Comparison of ENCODE assay signal across 9 cellular contexts in the genomic region with DNA sequence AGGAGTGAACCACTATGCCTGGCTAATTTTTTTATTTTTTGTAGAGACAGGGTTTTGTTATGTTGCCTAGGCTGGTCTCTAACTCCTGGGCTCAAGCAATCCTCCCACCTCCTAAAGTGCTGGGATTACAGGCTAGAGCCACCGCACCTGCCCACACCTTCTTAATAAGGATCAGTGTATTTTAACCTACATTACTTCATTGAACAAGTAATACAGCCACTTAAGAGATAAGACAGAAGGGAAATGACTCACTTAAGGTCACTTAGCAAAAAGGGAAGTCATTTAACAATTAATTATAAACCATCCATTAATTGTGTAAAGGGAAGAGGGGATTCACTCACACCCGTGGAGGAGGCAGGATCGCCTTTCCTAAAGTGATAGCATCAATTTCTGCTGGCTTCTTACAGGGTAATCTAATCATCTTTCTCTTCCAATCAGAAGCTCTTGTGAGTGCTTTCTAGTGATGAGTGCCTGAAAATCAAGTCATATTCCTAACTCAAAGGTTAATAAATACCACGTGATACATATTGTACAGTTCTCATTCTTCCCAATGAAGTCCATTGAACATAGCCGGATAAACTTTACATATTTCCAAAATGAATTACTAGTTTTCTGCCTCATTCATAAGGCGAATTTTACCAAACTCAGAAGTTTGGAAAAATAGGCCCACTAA. TPM values are rescaled to one million over a fixed set of nuclear protein-coding genes. Genes with fewer than 3 reads are reported as not detected.
DNase-seq lines count a peak whose midpoint lies in the region; ATAC-seq and TF ChIP-seq lines count a peak whose summit lies in the region.
"Had no signal": no experiment of that assay in that cellular context is flagged by ENCODE, and none has a peak within 500 bp of the region (broad histone marks: within the 10 kb centered on the region; RNA-seq: fewer than 3 reads in every experiment).

No MANE protein-coding gene starts in this region.

- H3K27ac Mint-ChIP-seq in activated T-cell treated with anti-CD3 and anti-CD28 coated beads, Interleukin-2, amount 50 U/mL, for 72 hours = peak overlapping the region; percentile 70
- peak overlapping the region; percentile 77 to 78 for H3K27ac Mint-ChIP-seq in stimulated activated naive CD8-positive, alpha-beta T cell treated with anti-CD3 and anti-CD28 coated beads, Interleukin-15, amount 100 ng/mL, for 72 hours

- peak overlapping the region; percentile 51 to 71 for H3K4me3 Mint-ChIP-seq in activated T-cell treated with anti-CD3 and anti-CD28 coated beads, Interleukin-2, amount 50 U/mL, for 72 hours
- H3K4me3 Mint-ChIP-seq in stimulated activated naive CD8-positive, alpha-beta T cell treated with anti-CD3 and anti-CD28 coated beads, Interleukin-15, amount 100 ng/mL, for 72 hours = peak overlapping the region; percentile 76 to 83

- H3K27me3 ChIP-seq in esophagus muscularis mucosa = no peaks in the 10 kb centered on the region

- H3K36me3 ChIP-seq in esophagus muscularis mucosa = no peaks in the 10 kb centered on the region

- no peak for TF ChIP-seq CTCF in esophagus muscularis mucosa (IDR thresholded peaks at IDR 0.05)

- H3K4me1 ChIP-seq in esophagus muscularis mucosa = peaks cover 58 to 83% (median 75%) of the 10 kb centered on the region in 4 donors

- WGBS in esophagus muscularis mucosa = 80% methylated on average over 6 of the region's 6 CpGs

- no peaks in the 10 kb centered on the region for H3K9me3 ChIP-seq in esophagus muscularis mucosa

- no peaks in the 10 kb centered on the region for H3K27me3 Mint-ChIP-seq in activated T-cell treated with anti-CD3 and anti-CD28 coated beads, Interleukin-2, amount 50 U/mL, for 72 hours (ENCODE audit: low read depth)
- H3K27me3 Mint-ChIP-seq in stimulated activated naive CD8-positive, alpha-beta T cell treated with anti-CD3 and anti-CD28 coated beads, Interleukin-15, amount 100 ng/mL, for 72 hours = no peaks in the 10 kb centered on the region

- intact Hi-C loops in esophagus muscularis mucosa (cut with DNase I) (loop anchor here (2.0 to 5.0 kb wide), 2 partner anchors 41 to 90 kb away; no protein-coding TSS in a partner anchor), posterior cingulate gyrus (cut with DNase I) (loop anchor here (10.0 kb wide), 1 partner anchor 608 kb away; no protein-coding TSS in a partner anchor)

- TF ChIP-seq POLR2A in esophagus muscularis mucosa (IDR thresholded peaks at IDR 0.05; ENCODE audit: low read depth) = no peak

- H3K4me1 Mint-ChIP-seq in activated T-cell treated with anti-CD3 and anti-CD28 coated beads, Interleukin-2, amount 50 U/mL, for 72 hours (ENCODE audit: low read depth) = peaks cover 81% of the 10 kb centered on the region
- peaks cover 63% of the 10 kb centered on the region for H3K4me1 Mint-ChIP-seq in stimulated activated naive CD8-positive, alpha-beta T cell treated with anti-CD3 and anti-CD28 coated beads, Interleukin-15, amount 100 ng/mL, for 72 hours

- no peak for TF ChIP-seq EP300 in esophagus muscularis mucosa (IDR thresholded peaks at IDR 0.05)

- H3K4me3 ChIP-seq in esophagus muscularis mucosa = no peak overlapping the region

- no peak for DNase-seq in activated T-cell treated with anti-CD3 and anti-CD28 coated beads, Interleukin-2, amount 50 U/mL, for 72 hours
- DNase-seq in activated T-cell treated with anti-CD3 and anti-CD28 coated beads for 4 hours (no peak), SK-N-DZ (ENCODE audit: low spot score) (peak; percentile 35), esophagus muscularis mucosa (ENCODE audit: extremely low spot score) (no peak), AG20443 (ENCODE audit: low spot score) (no peak), posterior cingulate gyrus (no peak), GM19240 (ENCODE audit: insufficient read length, low spot score) (no peak)
- no peak for DNase-seq in stimulated activated naive CD8-positive, alpha-beta T cell treated with anti-CD3 and anti-CD28 coated beads, Interleukin-15, amount 100 ng/mL, for 72 hours
- DNase-seq: NCI-H1436 had no signal

- ATAC-seq in activated T-cell treated with anti-CD3 and anti-CD28 coated beads, Interleukin-2, amount 50 U/mL, for 72 hours (replicated peaks in 1 of 2) = no peak
- ATAC-seq in stimulated activated naive CD8-positive, alpha-beta T cell treated with anti-CD3 and anti-CD28 coated beads, Interleukin-15, amount 100 ng/mL, for 72 hours = no peak

- H3K9me3 Mint-ChIP-seq in activated T-cell treated with anti-CD3 and anti-CD28 coated beads, Interleukin-2, amount 50 U/mL, for 72 hours = no peaks in the 10 kb centered on the region
- no peaks in the 10 kb centered on the region for H3K9me3 Mint-ChIP-seq in stimulated activated naive CD8-positive, alpha-beta T cell treated with anti-CD3 and anti-CD28 coated beads, Interleukin-15, amount 100 ng/mL, for 72 hours

- H3K27ac ChIP-seq in esophagus muscularis mucosa (replicated peaks in 1 of 4) = peak overlapping the region; percentile 1 to 91 (median 16)

- peaks cover 5 to 16% of the 10 kb centered on the region in 2 donors for H3K36me3 Mint-ChIP-seq in activated T-cell treated with anti-CD3 and anti-CD28 coated beads, Interleukin-2, amount 50 U/mL, for 72 hours (ENCODE audit: insufficient read depth in 2 of 2)

RNA-seq across cellular contexts. Expression of a gene that starts 3.5 kb away (rescaled TPM):
- total RNA-seq in activated T-cell treated with anti-CD3 and anti-CD28 coated beads, Interleukin-2, amount 50 U/mL, for 72 hours = 10 to 100 TPM; 43.2 to 55.2 TPM
- polyA plus RNA-seq in SK-N-DZ (2014; cell fraction: cytosol; rRNA removed) = 56.2 and 72.9 TPM in 2 replicates
- 32.8 and 35.4 TPM in 2 replicates for polyA plus RNA-seq in SK-N-DZ (2014; cell fraction: nucleus; rRNA removed)
- total RNA-seq in esophagus muscularis mucosa = 10 to 100 TPM; 60.8 to 75.6 (median 66.3) TPM
